ENCODE assay signal across 8 cellular contexts in genomic region chr14:100304825-100305445, GRCh38. TPM values are rescaled to one million over a fixed set of nuclear protein-coding genes. Genes with fewer than 3 reads are reported as not detected.
A peak's percentile ranks its signal among the peaks of the same experiment; 100 is the strongest.
DNase-seq lines count a peak whose midpoint lies in the region; ATAC-seq, FAIRE-seq and TF ChIP-seq lines count a peak whose summit lies in the region.

No MANE protein-coding gene starts in this region.

- peak overlapping the region; percentile 97 for H3K4me2 ChIP-seq in mammary epithelial cell (ENCODE audit: insufficient read depth, low read depth, low read length)

- no TSS peak for BruUV-seq in mammary epithelial cell (replicated peaks; lab: Mats Ljungman, UMichigan)

- peaks cover 26% of the 10 kb centered on the region for H3K4me1 ChIP-seq in mammary epithelial cell (ENCODE audit: insufficient read depth, low read length)

- no peaks in the 10 kb centered on the region for H4K20me1 ChIP-seq in mammary epithelial cell (ENCODE audit: insufficient read depth, low read length)

- CTCF ChIA-PET in activated naive CD4-positive, alpha-beta T cell treated with anti-CD3 and anti-CD28 coated beads, Interleukin-2, amount 10 ng/mL, durations not matched to agents 7 days and 5 days (lab: Charles Lee) = no interaction called here
- CTCF ChIA-PET in mammary epithelial cell (lab: Charles Lee; ENCODE audit: low non-redundant PET) = interaction anchor here (0.7 kb wide), 1 partner anchor 21 kb away, joined by 3 read pairs; no protein-coding TSS in a partner anchor

- peak overlapping the region; percentile 89 for H2AFZ ChIP-seq in mammary epithelial cell (ENCODE audit: low read depth, low read length)

- no peaks in the 10 kb centered on the region for H3K27me3 ChIP-seq in mammary epithelial cell (ENCODE audit: insufficient read depth, low read length)
- H3K27me3 ChIP-seq in kidney epithelial cell (ENCODE audit: control insufficient read depth, insufficient read depth, low read length) = no peaks in the 10 kb centered on the region

- no peak overlapping the region for H3K27ac Mint-ChIP-seq in activated naive CD4-positive, alpha-beta T cell treated with anti-CD3 and anti-CD28 coated beads, Interleukin-2, amount 10 ng/mL, durations not matched to agents 7 days and 5 days
- peak overlapping the region; percentile 61 to 79 for H3K27ac Mint-ChIP-seq in stimulated activated naive CD8-positive, alpha-beta T cell treated with anti-CD3 and anti-CD28 coated beads, Interleukin-15, amount 100 ng/mL, for 72 hours

- TF ChIP-seq CTCF in mammary epithelial cell (conservative IDR thresholded peaks at IDR 0.05 in 1 of 2, IDR thresholded peaks at IDR 0.05 in 1 of 2; ENCODE audit: extremely low read depth in 1 of 2, insufficient read depth in 1 of 2, low read depth in 1 of 2, low read length in 2 of 2) = no peak
- TF ChIP-seq CTCF in kidney epithelial cell (IDR thresholded peaks at IDR 0.05; ENCODE audit: insufficient read depth, low read length, poor library complexity, severe bottlenecking) = no peak

- H3K4me3 ChIP-seq in mammary epithelial cell (replicated peaks in 1 of 3; ENCODE audit: insufficient read depth in 1 of 3, low read depth in 2 of 3, low read length in 3 of 3) = peak overlapping the region; percentile 57 to 76 (median 69)
- peak overlapping the region; percentile 73 for H3K4me3 ChIP-seq in kidney epithelial cell (ENCODE audit: low read depth, low read length)

- dilution Hi-C loops in mammary epithelial cell (cut with HindIII; ENCODE audit: low sequenced_read_pairs) = no loop called here

- H3K36me3 ChIP-seq in mammary epithelial cell (ENCODE audit: insufficient read depth, low read length) = no peaks in the 10 kb centered on the region
- H3K36me3 ChIP-seq in kidney epithelial cell (ENCODE audit: control insufficient read depth, insufficient read depth, low read length) = no peaks in the 10 kb centered on the region

- WGBS in mammary epithelial cell (ENCODE audit: low coverage, missing lambda C conversion rate) = 4% methylated on average over 8 of the region's 29 CpGs

- FAIRE-seq in frontal cortex (lab: Jason Lieb, UNC) = no peak

- H3K27ac ChIP-seq in mammary epithelial cell (ENCODE audit: insufficient read depth, low read depth, low read length) = no peak overlapping the region

- peak; percentile 37 for DNase-seq in activated naive CD4-positive, alpha-beta T cell treated with anti-CD3 and anti-CD28 coated beads, Interleukin-2, amount 10 ng/mL, durations not matched to agents 7 days and 5 days
- DNase-seq in activated naive CD4-positive, alpha-beta T cell treated with anti-CD3 and anti-CD28 coated beads, Interleukin-2, amount 50 U/mL, for 16 hours = no peak
- peak; percentile 42 for DNase-seq in NCI-H510A (lab: John Stamatoyannopoulos, UW)
- peak; percentile 40 for DNase-seq in mammary epithelial cell
- DNase-seq in kidney epithelial cell (ENCODE audit: low read depth) = no peak
- DNase-seq in stimulated activated naive CD8-positive, alpha-beta T cell treated with anti-CD3 and anti-CD28 coated beads, Interleukin-15, amount 100 ng/mL, for 72 hours = peak in 1 of 2 donors; percentile 26
- DNase-seq in frontal cortex (ENCODE audit: low spot score in 2 of 2) = no peak
- DNase-seq in NCI-H1048 (lab: John Stamatoyannopoulos, UW) = no peak

- ATAC-seq in stimulated activated naive CD8-positive, alpha-beta T cell treated with anti-CD3 and anti-CD28 coated beads, Interleukin-15, amount 100 ng/mL, for 72 hours = no peak

- H3K27me3 Mint-ChIP-seq in activated naive CD4-positive, alpha-beta T cell treated with anti-CD3 and anti-CD28 coated beads, Interleukin-2, amount 10 ng/mL, durations not matched to agents 7 days and 5 days = peaks cover 73% of the 10 kb centered on the region
- peaks cover 21% of the 10 kb centered on the region for H3K27me3 Mint-ChIP-seq in stimulated activated naive CD8-positive, alpha-beta T cell treated with anti-CD3 and anti-CD28 coated beads, Interleukin-15, amount 100 ng/mL, for 72 hours

- in situ Hi-C loops in mammary epithelial cell (cut with MboI; ENCODE audit: low sequenced_read_pairs in 2 of 2) = no loop called here

- H3K79me2 ChIP-seq in mammary epithelial cell (ENCODE audit: insufficient read depth, low read length) = peaks cover 6% of the 10 kb centered on the region

- H3K4me3 Mint-ChIP-seq in activated naive CD4-positive, alpha-beta T cell treated with anti-CD3 and anti-CD28 coated beads, Interleukin-2, amount 10 ng/mL, durations not matched to agents 7 days and 5 days = peak overlapping the region; percentile 74
- H3K4me3 Mint-ChIP-seq in stimulated activated naive CD8-positive, alpha-beta T cell treated with anti-CD3 and anti-CD28 coated beads, Interleukin-15, amount 100 ng/mL, for 72 hours = peak overlapping the region; percentile 77 to 94

- H3K4me1 Mint-ChIP-seq in activated naive CD4-positive, alpha-beta T cell treated with anti-CD3 and anti-CD28 coated beads, Interleukin-2, amount 10 ng/mL, durations not matched to agents 7 days and 5 days = peaks cover 19% of the 10 kb centered on the region
- H3K4me1 Mint-ChIP-seq in stimulated activated naive CD8-positive, alpha-beta T cell treated with anti-CD3 and anti-CD28 coated beads, Interleukin-15, amount 100 ng/mL, for 72 hours = peaks cover 50% of the 10 kb centered on the region

- H3K9ac ChIP-seq in mammary epithelial cell (ENCODE audit: insufficient read depth, low read length) = no peak overlapping the region

- H3K9me3 ChIP-seq in mammary epithelial cell (replicated peaks; ENCODE audit: insufficient read depth, low read length) = no peaks in the 10 kb centered on the region

- no peaks in the 10 kb centered on the region for H3K9me3 Mint-ChIP-seq in activated naive CD4-positive, alpha-beta T cell treated with anti-CD3 and anti-CD28 coated beads, Interleukin-2, amount 10 ng/mL, durations not matched to agents 7 days and 5 days
- no peaks in the 10 kb centered on the region for H3K9me3 Mint-ChIP-seq in stimulated activated naive CD8-positive, alpha-beta T cell treated with anti-CD3 and anti-CD28 coated beads, Interleukin-15, amount 100 ng/mL, for 72 hours

- peaks cover 1% of the 10 kb centered on the region for H3K36me3 Mint-ChIP-seq in activated naive CD4-positive, alpha-beta T cell treated with anti-CD3 and anti-CD28 coated beads, Interleukin-2, amount 10 ng/mL, durations not matched to agents 7 days and 5 days

- intact Hi-C loops in mammary epithelial cell (cut with micrococcal nuclease) = loop anchor here (1.0 to 10.0 kb wide), 3 partner anchors 72 to 1360 kb away; no protein-coding TSS in a partner anchor

RNA-seq across cellular contexts. Expression of gene SLC25A29, which starts 1.3 kb away (rescaled TPM):
- total RNA-seq in mammary epithelial cell (10 to 100 TPM in 1 of 2 donors, 1 to 10 TPM in 1; 8.0 to 29.7 TPM), kidney epithelial cell (93.7 and 114 TPM in 2 replicates), frontal cortex (45.2 TPM)
- 11.6 TPM for polyA plus RNA-seq in mammary epithelial cell
- 5.9 TPM for polyA minus RNA-seq in mammary epithelial cell

RNA-seq across cellular contexts. Expression of gene SLC25A47, which starts 18.2 kb away (rescaled TPM):
- total RNA-seq in mammary epithelial cell (not detected), kidney epithelial cell (not detected in 2 replicates), frontal cortex (not detected)
- not detected for polyA plus RNA-seq in mammary epithelial cell
- polyA minus RNA-seq in mammary epithelial cell = not detected

Comparison
In these comparisons a context has a peak if more than half of its experiments do, and no peak if none do; other contexts are left out.
1. DNase-seq: peak in activated naive CD4-positive, alpha-beta T cell treated with anti-CD3 and anti-CD28 coated beads, Interleukin-2, amount 10 ng/mL, durations not matched to agents 7 days and 5 days (single experiment), NCI-H510A (single experiment) and mammary epithelial cell (single experiment); none in activated naive CD4-positive, alpha-beta T cell treated with anti-CD3 and anti-CD28 coated beads, Interleukin-2, amount 50 U/mL, for 16 hours (single experiment), kidney epithelial cell (single experiment), frontal cortex (0 of 2) and NCI-H1048 (single experiment).